In the genomic region with DNA sequence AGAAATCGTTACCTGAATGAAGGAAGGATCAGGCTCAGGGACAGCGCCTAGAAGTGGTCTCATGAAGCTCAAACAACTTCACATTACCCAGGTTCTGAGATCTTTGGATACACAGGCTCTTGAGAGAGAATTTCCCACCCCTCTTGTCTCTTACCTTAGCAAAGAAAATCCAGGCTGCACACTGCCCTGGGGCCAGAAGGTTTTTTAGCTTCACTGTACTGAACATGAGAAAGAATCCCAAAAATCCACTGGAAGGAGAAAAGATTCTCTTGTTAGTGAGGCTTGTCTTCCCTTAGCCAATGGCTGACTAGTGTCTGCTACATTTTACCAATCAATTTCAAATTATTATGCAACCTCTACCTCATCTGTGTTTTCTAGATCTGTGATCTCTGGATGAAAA, we compare ENCODE assay signal across 16 cellular contexts.
DNase-seq lines count a peak whose midpoint lies in the region; ATAC-seq and TF ChIP-seq lines count a peak whose summit lies in the region.
"Had no signal": no experiment of that assay in that cellular context is flagged by ENCODE, and none has a peak within 500 bp of the region (broad histone marks: within the 10 kb centered on the region; RNA-seq: fewer than 3 reads in every experiment).

No MANE protein-coding gene starts in this region.

- 92% methylated on average over 2 of the region's 2 CpGs for WGBS in prostate gland

- no peak for TF ChIP-seq POLR2A in prostate gland (IDR thresholded peaks at IDR 0.05)

- H3K27ac ChIP-seq in Panc1 (ENCODE audit: low read length) = peak overlapping the region; percentile 13; the same call in 1 of the 2 replicates
- no peak overlapping the region for H3K27ac ChIP-seq in prostate gland
- H3K27ac ChIP-seq: C4-2B, HL-60 had no signal

- no peaks in the 10 kb centered on the region for H3K27me3 ChIP-seq in Panc1 (ENCODE audit: control insufficient read depth, insufficient read depth, low read length)
- no peaks in the 10 kb centered on the region for H3K27me3 ChIP-seq in prostate gland (replicated peaks; ENCODE audit: insufficient read depth)

- TF ChIP-seq CTCF in Panc1 (IDR thresholded peaks at IDR 0.05) (no peak), prostate gland (IDR thresholded peaks at IDR 0.05) (no peak)

- no peak overlapping the region for H3K4me3 ChIP-seq in Panc1 (ENCODE audit: low read depth in 2 of 2, low read length in 2 of 2)
- H3K4me3 ChIP-seq in prostate gland = no peak overlapping the region
- H3K4me3 ChIP-seq: GM12878, HAP-1, K562 had no signal

- no peak for ATAC-seq in Panc1
- ATAC-seq in left colon = no peak
- no peak for ATAC-seq in HG02870 (IDR thresholded peaks at IDR 0.05; ENCODE audit: unreplicated experiment)
- ATAC-seq: K562 had no signal

- POLR2A ChIA-PET in Panc1 (lab: Charles Lee) = interaction anchor here (0.6 to 1.0 kb wide), 2 partner anchors 8 to 221 kb away, joined by 3 read pairs; no protein-coding TSS in a partner anchor

- in situ Hi-C loops in Panc1 (cut with HindIII; ENCODE audit: low pct_unique_long_range_greater_than_20kb, low sequenced_read_pairs) = no loop called here

- H3K36me3 ChIP-seq in Panc1 (ENCODE audit: control insufficient read depth, insufficient read depth, low read length) (no peaks in the 10 kb centered on the region), prostate gland (no peaks in the 10 kb centered on the region)
- H3K36me3 ChIP-seq: HAP-1 had no signal

- CTCF ChIA-PET in Panc1 (lab: Charles Lee) = no interaction called here

- intact Hi-C loops in Panc1 (cut with micrococcal nuclease; ENCODE audit: unreplicated experiment) = loop anchor here (10.0 kb wide), 1 partner anchor 87 kb away; no protein-coding TSS in a partner anchor
- intact Hi-C loops in left colon (cut with DNase I, micrococcal nuclease) = no loop called here
- intact Hi-C loops in prostate gland (cut with DNase I) = loop anchor here (10.0 kb wide), 1 partner anchor 127 kb away; no protein-coding TSS in a partner anchor

- H3K4me1 ChIP-seq in Panc1 (ENCODE audit: control insufficient read depth, insufficient read depth, low read length) (peaks cover 4% of the 10 kb centered on the region; the same call in 1 of the 2 replicates), prostate gland (replicated peaks) (no peaks in the 10 kb centered on the region)
- H3K4me1 ChIP-seq: HAP-1 had no signal

- BruUV-seq in Panc1 (replicated peaks; lab: Mats Ljungman, UMichigan) = no TSS peak

- H3K9me3 ChIP-seq in Panc1 (ENCODE audit: control insufficient read depth, insufficient read depth, low read depth, low read length) = no peaks in the 10 kb centered on the region
- H3K9me3 ChIP-seq in prostate gland = no peaks in the 10 kb centered on the region
- H3K9me3 ChIP-seq: Caco-2, HAP-1 had no signal

- DNase-seq in ELF-1 (ENCODE audit: low read depth, low spot score) (peak; percentile 59), Panc1 (ENCODE audit: low read depth, low spot score) (no peak), islet precursor cell (peak; percentile 68), left colon (no peak), prostate gland (ENCODE audit: low spot score) (no peak), mucosa of gallbladder (ENCODE audit: low spot score) (no peak)
- DNase-seq: Caco-2; CD4-positive, alpha-beta T cell; DMS153; DMS79 had no signal

Comparison
In these comparisons a context has a peak if more than half of its experiments do, and no peak if none do; other contexts are left out.
1. DNase-seq: peak in ELF-1 (single experiment) and islet precursor cell (single experiment); none in Panc1 (single experiment), left colon (0 of 2), prostate gland (single experiment) and mucosa of gallbladder (single experiment).
2. intact Hi-C loops: an anchor here in Panc1 (10.0 kb wide) and prostate gland (10.0 kb wide); none called in left colon.